In the genomic region with DNA sequence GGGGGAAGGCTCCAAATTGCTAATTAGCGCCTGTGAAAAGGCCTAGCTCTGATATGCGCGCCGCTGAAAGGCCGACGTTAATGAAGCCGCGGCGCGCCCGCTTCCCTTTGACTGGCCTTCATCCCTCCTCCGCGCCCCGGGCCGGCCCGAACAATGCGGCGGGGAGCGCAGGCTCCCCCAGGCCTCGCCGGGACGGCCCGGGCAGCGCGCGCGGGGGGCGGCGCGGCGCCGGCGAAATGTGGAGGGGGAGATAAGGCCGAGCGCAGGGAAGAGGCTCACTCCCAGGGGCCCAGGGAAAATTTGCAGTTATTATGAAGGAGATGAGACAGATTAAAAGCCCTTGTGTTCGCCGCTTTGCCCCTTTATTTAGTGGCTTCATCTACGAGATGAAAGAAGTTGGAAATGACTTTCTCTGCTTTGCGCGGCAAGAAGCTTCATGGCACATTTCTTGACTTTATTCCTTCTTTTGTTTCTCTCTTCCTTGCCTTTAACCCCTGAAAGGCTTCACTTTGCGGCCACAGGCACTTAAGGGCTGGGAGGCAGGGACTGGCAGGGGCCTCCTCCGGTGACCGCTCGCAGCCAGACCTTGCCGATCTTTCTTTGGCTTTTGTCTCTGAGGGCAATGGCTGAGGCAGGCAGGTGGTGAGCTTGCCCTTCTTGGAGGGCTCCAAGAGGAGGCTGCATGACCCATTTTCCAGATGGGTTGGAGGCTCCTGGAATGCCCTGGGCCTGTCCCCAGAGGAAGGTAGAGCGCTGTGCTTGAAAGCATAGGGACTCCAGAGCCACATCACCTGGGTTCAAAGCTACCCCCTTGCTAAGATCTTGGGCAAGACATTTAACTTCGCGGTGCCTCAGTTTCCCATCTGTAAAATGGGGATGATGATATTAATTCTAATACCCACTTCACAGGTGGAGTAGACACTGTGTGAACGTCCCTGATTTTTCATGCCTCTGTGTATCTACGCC, we compare ENCODE assay signal across 13 cellular contexts. TPM values are rescaled to one million over a fixed set of nuclear protein-coding genes. Genes with fewer than 3 reads are reported as not detected.
A peak's percentile ranks its signal among the peaks of the same experiment; 100 is the strongest.
DNase-seq lines count a peak whose midpoint lies in the region; ATAC-seq, FAIRE-seq and TF ChIP-seq lines count a peak whose summit lies in the region.
"Had no signal": no experiment of that assay in that cellular context is flagged by ENCODE, and none has a peak within 500 bp of the region (broad histone marks: within the 10 kb centered on the region; RNA-seq: fewer than 3 reads in every experiment).

No MANE protein-coding gene starts in this region.

- H3K27me3 Mint-ChIP-seq in T-helper 2 cell treated with Interferon-gamma antibody and Interleukin-4, amounts not matched to agents 5 μg/mL and 100 μg/mL, for 36 hours (ENCODE audit: low read depth) = peaks cover 65% of the 10 kb centered on the region

- no peak overlapping the region for H2AFZ ChIP-seq in GM12878 (ENCODE audit: control insufficient read depth, low read depth, low read length)

- RAD21 ChIA-PET in GM12878 (lab: Charles Lee; ENCODE audit: unreplicated experiment) = no interaction called here

- POLR2A ChIA-PET in GM12878 (lab: Charles Lee) = no interaction called here

- no peaks in the 10 kb centered on the region for H3K9me3 Mint-ChIP-seq in T-helper 2 cell treated with Interferon-gamma antibody and Interleukin-4, amounts not matched to agents 5 μg/mL and 100 μg/mL, for 36 hours

- DNase-seq in GM12878 (ENCODE audit: low read depth, low spot score) = no peak
- no peak for DNase-seq in gastrocnemius medialis
- no peak for DNase-seq in NCI-H2081 treated with DMSO at 0.1 percent for 48 hours (lab: John Stamatoyannopoulos, UW)
- no peak for DNase-seq in SKM-1 (lab: John Stamatoyannopoulos, UW; ENCODE audit: unreplicated experiment)
- DNase-seq in T-helper 2 cell treated with Interferon-gamma antibody and Interleukin-4, amounts not matched to agents 5 μg/mL and 100 μg/mL, for 36 hours (ENCODE audit: low spot score) = no peak
- DNase-seq: DND-41; stimulated activated naive CD4-positive, alpha-beta T cell treated with Interleukin-2 at 50 U/mL for 16 hours had no signal

- no peak overlapping the region for H3K4me3 Mint-ChIP-seq in T-helper 2 cell treated with Interferon-gamma antibody and Interleukin-4, amounts not matched to agents 5 μg/mL and 100 μg/mL, for 36 hours

- H3K4me1 ChIP-seq in HUES48 (ENCODE audit: control insufficient read depth, insufficient read depth, low read length) (peaks cover 14% of the 10 kb centered on the region), GM12878 (ENCODE audit: control insufficient read depth, insufficient read depth, low read length) (no peaks in the 10 kb centered on the region), iPS-20b (ENCODE audit: insufficient read depth, low read length) (peaks cover 12% of the 10 kb centered on the region; the same call in 1 of the 2 replicates), gastrocnemius medialis (no peaks in the 10 kb centered on the region)

- no peak for ATAC-seq in GM12878
- no peak for ATAC-seq in gastrocnemius medialis
- ATAC-seq in GM18520 (IDR thresholded peaks at IDR 0.05; ENCODE audit: unreplicated experiment) = no peak

- H3K36me3 ChIP-seq in HUES48 (ENCODE audit: control insufficient read depth, insufficient read depth, low read length) (no peaks in the 10 kb centered on the region), GM12878 (ENCODE audit: control insufficient read depth in 2 of 2, insufficient read depth in 2 of 2, low read length in 1 of 2) (no peaks in the 10 kb centered on the region), iPS-20b (ENCODE audit: insufficient read depth, low read depth, low read length) (no peaks in the 10 kb centered on the region), gastrocnemius medialis (no peaks in the 10 kb centered on the region)

- intact Hi-C loops in GM12878 (cut with micrococcal nuclease; ENCODE audit: unreplicated experiment) (no loop called here), gastrocnemius medialis (cut with DNase I; ENCODE audit: low total_unique reads) (no loop called here)

- H3K36me3 Mint-ChIP-seq in T-helper 2 cell treated with Interferon-gamma antibody and Interleukin-4, amounts not matched to agents 5 μg/mL and 100 μg/mL, for 36 hours (ENCODE audit: low read depth) = no peaks in the 10 kb centered on the region

- H3K4me3 ChIP-seq in HUES48 (ENCODE audit: low read depth, low read length) = peak overlapping the region; percentile 65
- no peak overlapping the region for H3K4me3 ChIP-seq in GM12878
- peak overlapping the region; percentile 64 for H3K4me3 ChIP-seq in iPS-20b (ENCODE audit: low read length)
- peak overlapping the region; percentile 29 to 61 (median 38) for H3K4me3 ChIP-seq in gastrocnemius medialis

- H3K27ac ChIP-seq in HUES48 (ENCODE audit: low read depth, low read length) (peak overlapping the region; percentile 69), GM12878 (ENCODE audit: control insufficient read depth, insufficient read depth) (no peak overlapping the region), iPS-20b (ENCODE audit: low read length) (no peak overlapping the region), gastrocnemius medialis (no peak overlapping the region)

- no peaks in the 10 kb centered on the region for H3K4me1 Mint-ChIP-seq in T-helper 2 cell treated with Interferon-gamma antibody and Interleukin-4, amounts not matched to agents 5 μg/mL and 100 μg/mL, for 36 hours (ENCODE audit: low read depth)

- no peaks in the 10 kb centered on the region for H3K9me3 ChIP-seq in HUES48 (ENCODE audit: control insufficient read depth, insufficient read depth, low read length)
- peaks cover 2% of the 10 kb centered on the region; the same call in 1 of the 3 replicates for H3K9me3 ChIP-seq in GM12878 (replicated peaks; ENCODE audit: control insufficient read depth, insufficient read depth, low read length)
- 0 out of 2 replicates have a peak, but pooled peaks cover 4% of the 10 kb centered on the region for H3K9me3 ChIP-seq in iPS-20b (ENCODE audit: insufficient read depth, low read depth, low read length)
- H3K9me3 ChIP-seq in gastrocnemius medialis = no peaks in the 10 kb centered on the region

- no peak for TF ChIP-seq RAD21 in GM12878 (IDR thresholded peaks at IDR 0.05; ENCODE audit: insufficient read depth, low read depth, low read length)

- TF ChIP-seq CTCF in GM12878 (IDR thresholded peaks at IDR 0.05 in 2 of 3, conservative IDR thresholded peaks at IDR 0.05 in 1 of 3; ENCODE audit: control insufficient read depth in 2 of 3, extremely low read depth in 1 of 3, insufficient read depth in 1 of 3, low read depth in 3 of 3, low read length in 3 of 3) = no peak
- TF ChIP-seq CTCF in gastrocnemius medialis (IDR thresholded peaks at IDR 0.05 in 4 of 5, conservative IDR thresholded peaks at IDR 0.05 in 1 of 5) = no peak

- BruUV-seq in GM12878 (replicated peaks; lab: Mats Ljungman, UMichigan) = no TSS peak

- 56% methylated on average over 50 of the region's 50 CpGs for WGBS in GM12878 (ENCODE audit: insufficient coverage, insufficient replicate concordance, low lambda C conversion rate, missing lambda C conversion rate)

- no peak overlapping the region for H3K27ac Mint-ChIP-seq in T-helper 2 cell treated with Interferon-gamma antibody and Interleukin-4, amounts not matched to agents 5 μg/mL and 100 μg/mL, for 36 hours
- H3K27ac Mint-ChIP-seq: activated T-helper 2 cell treated with anti-CD3 and anti-CD28 coated beads, Interferon-gamma antibody, Interleukin-2, Interleukin-4, amounts not matched to agents 10 μg/mL and 5 μg/mL and 100 μg/mL, durations not matched to agents 14 hours and 24 hours and 36 hours had no signal

- SMC1A ChIA-PET in GM12878 (lab: Charles Lee; ENCODE audit: uncharacterized antibody, unreplicated experiment) = no interaction called here

- TF ChIP-seq POLR2A in GM12878 (IDR thresholded peaks at IDR 0.05; ENCODE audit: low read depth, low read length) = no peak
- TF ChIP-seq POLR2A in gastrocnemius medialis (IDR thresholded peaks at IDR 0.05) = no peak

- no peak for TF ChIP-seq EP300 in GM12878 (IDR thresholded peaks at IDR 0.05; ENCODE audit: borderline replicate concordance in 1 of 2, control insufficient read depth in 1 of 2, low read depth in 2 of 2, low read length in 2 of 2)

- no peaks in the 10 kb centered on the region for H3K79me2 ChIP-seq in GM12878 (ENCODE audit: control insufficient read depth, insufficient read depth, low read length)

- H3K9ac ChIP-seq in HUES48 (ENCODE audit: low read depth, low read length) (peak overlapping the region; percentile 30), GM12878 (ENCODE audit: control insufficient read depth, insufficient read depth, low read length) (no peak overlapping the region), iPS-20b (ENCODE audit: low read depth, low read length) (peak overlapping the region; percentile 3; the same call in 1 of the 2 replicates)

- no peaks in the 10 kb centered on the region for H4K20me1 ChIP-seq in GM12878 (ENCODE audit: control insufficient read depth, insufficient read depth)

- CTCF ChIA-PET in GM12878 (lab: Yijun Ruan, JAX) = no interaction called here

- H3K27me3 ChIP-seq in HUES48 (ENCODE audit: control insufficient read depth, insufficient read depth, low read length) (peaks cover 61% of the 10 kb centered on the region), GM12878 (replicated peaks in 1 of 2; ENCODE audit: control insufficient read depth in 2 of 2, insufficient read depth in 2 of 2, low read length in 1 of 2) (peaks cover 10 to 14% of the 10 kb centered on the region in 2 experiments), iPS-20b (ENCODE audit: insufficient read depth, low read length) (peaks cover 73% of the 10 kb centered on the region), gastrocnemius medialis (peaks cover 26 to 72% (median 31%) of the 10 kb centered on the region in 3 donors)

- no peak for FAIRE-seq in GM12878 (lab: Jason Lieb, UNC)
- FAIRE-seq: islet of Langerhans, TTC549 had no signal

- in situ Hi-C loops in GM12878 (cut with MboI) = no loop called here
- in situ Hi-C loops in gastrocnemius medialis (cut with MboI; ENCODE audit: low sequenced_read_pairs in 4 of 4) = no loop called here

- no peak overlapping the region for H3K4me2 ChIP-seq in GM12878 (ENCODE audit: control insufficient read depth, insufficient read depth)

RNA-seq across cellular contexts. Expression of a gene that starts 12.7 kb away (rescaled TPM):
- 1,448 and 1,558 TPM in 2 replicates for total RNA-seq in GM12878 (2013; cell fraction: nucleolus; rRNA removed)
- total RNA-seq in GM12878 (2014; rRNA removed) = 31.7 and 32.9 TPM in 2 replicates
- total RNA-seq in GM12878 (2014; rRNA removed; fragmentation: Illumina TruSeq; extraction: Trizol) = 27.6 and 30.4 TPM in 2 replicates
- total RNA-seq in GM12878 (2021) = 42.6 and 50.9 TPM in 2 replicates
- polyA plus RNA-seq in GM12878 (2011; ENCODE audit: low read depth) = 30.7 TPM
- polyA plus RNA-seq in GM12878 (2011; rRNA removed) = 45.0 and 45.6 TPM in 2 replicates
- polyA plus RNA-seq in GM12878 (2011; cell fraction: cytosol; rRNA removed) = 25.7 and 30.3 TPM in 2 replicates
- polyA plus RNA-seq in GM12878 (2011; cell fraction: nucleus; rRNA removed) = 105 and 112 TPM in 2 replicates
- polyA plus RNA-seq in GM12878 (2012) = 29.1 and 43.6 TPM in 2 replicates
- polyA plus RNA-seq in GM12878 (2014; fragmentation: Illumina TruSeq; extraction: Trizol) = 20.4 and 24.3 TPM in 2 replicates
- polyA plus RNA-seq in GM12878 (2014; fragmentation: Nextera tagmentation; extraction: Ambion mirVana) = 10 to 100 TPM in 1 of 2 experiments, 1 to 10 TPM in 1; 9.1 to 12.9 TPM
- 16.6 and 22.5 TPM in 2 replicates for polyA plus RNA-seq in GM12878 (2014; rRNA removed)
- polyA plus RNA-seq in GM12878 (2016; fragmentation: Nextera tagmentation; extraction: Ambion mirVana) = 10 to 100 TPM; 20.8 to 26.3 TPM
- polyA minus RNA-seq in GM12878 (2011; rRNA and poly(A)+ RNA removed) = 93.9 and 121 TPM in 2 replicates
- polyA minus RNA-seq in GM12878 (2011; cell fraction: cytosol; rRNA and poly(A)+ RNA removed) = 19.6 and 22.5 TPM in 2 replicates
- 154 and 176 TPM in 2 replicates for polyA minus RNA-seq in GM12878 (2011; cell fraction: nucleus; rRNA and poly(A)+ RNA removed)
- total RNA-seq in gastrocnemius medialis = 10 to 100 TPM; 24.6 to 63.5 (median 41.9) TPM
